ENCODE assay signal across 18 cellular contexts in the genomic region with DNA sequence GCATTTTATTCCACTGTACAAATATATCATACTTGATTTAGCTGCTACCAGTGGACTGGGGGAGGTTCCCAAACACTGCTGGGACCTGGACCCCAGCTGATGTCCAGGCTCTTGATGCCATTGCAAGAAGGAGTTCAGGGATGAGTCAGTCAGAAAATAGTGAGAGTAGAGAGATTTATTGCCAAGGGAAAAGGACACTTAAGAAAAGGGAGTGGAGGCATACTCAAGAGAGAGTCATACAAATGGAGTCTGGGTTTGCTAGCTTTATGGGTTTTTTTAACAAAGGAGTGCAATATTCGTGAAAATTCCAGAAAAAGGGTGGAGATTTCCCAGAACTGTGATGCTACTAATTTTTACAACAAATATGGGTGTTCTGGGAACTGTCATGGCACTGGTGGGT. TPM values are rescaled to one million over a fixed set of nuclear protein-coding genes. Genes with fewer than 3 reads are reported as not detected.
DNase-seq lines count a peak whose midpoint lies in the region; ATAC-seq, FAIRE-seq and TF ChIP-seq lines count a peak whose summit lies in the region.
"Had no signal": no experiment of that assay in that cellular context is flagged by ENCODE, and none has a peak within 500 bp of the region (broad histone marks: within the 10 kb centered on the region; RNA-seq: fewer than 3 reads in every experiment).

No MANE protein-coding gene starts in this region.

- FAIRE-seq in urothelium cell line (lab: Jason Lieb, UNC) (no peak), kidney (lab: Jason Lieb, UNC) (no peak)

- H3K4me1 Mint-ChIP-seq in WTC11: peaks cover 34% of the 10 kb centered on the region
- no peaks in the 10 kb centered on the region for H3K4me1 Mint-ChIP-seq in activated naive CD8-positive, alpha-beta T cell treated with anti-CD3 and anti-CD28 coated beads for 36 hours

- H3K27me3 Mint-ChIP-seq in WTC11 (ENCODE audit: low read depth): no peaks in the 10 kb centered on the region
- no peaks in the 10 kb centered on the region for H3K27me3 Mint-ChIP-seq in activated naive CD8-positive, alpha-beta T cell treated with anti-CD3 and anti-CD28 coated beads for 36 hours
- H3K27me3 Mint-ChIP-seq: CD4-positive, alpha-beta T cell had no signal

- H3K9ac ChIP-seq in kidney (ENCODE audit: low read length in 2 of 2): no peak overlapping the region

- no peaks in the 10 kb centered on the region for H3K9me3 Mint-ChIP-seq in WTC11
- H3K9me3 Mint-ChIP-seq in activated naive CD8-positive, alpha-beta T cell treated with anti-CD3 and anti-CD28 coated beads for 36 hours: no peaks in the 10 kb centered on the region

- TF ChIP-seq CTCF in WTC11 (IDR thresholded peaks at IDR 0.05) (no peak), foreskin keratinocyte (conservative IDR thresholded peaks at IDR 0.05) (no peak), kidney (IDR thresholded peaks at IDR 0.05; ENCODE audit: borderline replicate concordance, extremely low read depth, insufficient read depth) (no peak)

- H3K27ac ChIP-seq in foreskin keratinocyte (peak overlapping the region; percentile 89), kidney (ENCODE audit: low read depth in 2 of 2, low read length in 2 of 2) (no peak overlapping the region)
- H3K27ac ChIP-seq: testis had no signal

- no peak overlapping the region for H3K4me3 ChIP-seq in kidney (ENCODE audit: low read length in 2 of 2)
- H3K4me3 ChIP-seq: testis had no signal

- H3K27ac Mint-ChIP-seq in WTC11: peak overlapping the region; percentile 3; the same call in 1 of the 2 replicates
- no peak overlapping the region for H3K27ac Mint-ChIP-seq in activated naive CD8-positive, alpha-beta T cell treated with anti-CD3 and anti-CD28 coated beads for 36 hours
- H3K27ac Mint-ChIP-seq: CD4-positive, alpha-beta T cell had no signal

- H3K36me3 ChIP-seq in kidney (ENCODE audit: control insufficient read depth in 1 of 2, insufficient read depth in 2 of 2, low read length in 2 of 2): no peaks in the 10 kb centered on the region

- no peaks in the 10 kb centered on the region for H3K36me3 Mint-ChIP-seq in WTC11
- no peaks in the 10 kb centered on the region for H3K36me3 Mint-ChIP-seq in activated naive CD8-positive, alpha-beta T cell treated with anti-CD3 and anti-CD28 coated beads for 36 hours

- POLR2A ChIA-PET in WTC11 (lab: Charles Lee): no interaction called here

- H3K4me3 Mint-ChIP-seq in WTC11: no peak overlapping the region
- H3K4me3 Mint-ChIP-seq in activated naive CD8-positive, alpha-beta T cell treated with anti-CD3 and anti-CD28 coated beads for 36 hours: no peak overlapping the region
- H3K4me3 Mint-ChIP-seq: CD4-positive, alpha-beta T cell had no signal

- CTCF ChIA-PET in WTC11 (lab: Charles Lee): interaction anchor here (1.9 kb wide), 1 partner anchor 29 kb away, joined by 5 read pairs; no protein-coding TSS in a partner anchor

- H3K4me1 ChIP-seq in foreskin keratinocyte: peaks cover 8% of the 10 kb centered on the region
- H3K4me1 ChIP-seq in kidney (ENCODE audit: control insufficient read depth in 1 of 2, insufficient read depth in 1 of 2, low read depth in 1 of 2, low read length in 2 of 2): no peaks in the 10 kb centered on the region
- H3K4me1 ChIP-seq: testis had no signal

- no peak for ATAC-seq in WTC11
- peak; percentile 96 for ATAC-seq in foreskin keratinocyte
- no peak for ATAC-seq in HG03342 (IDR thresholded peaks at IDR 0.05; ENCODE audit: unreplicated experiment)

- DNase-seq in HCEC 1CT (peak; percentile 98), WTC11 (ENCODE audit: low spot score) (no peak), foreskin keratinocyte (peak; percentile 75 to 91), urothelium cell line (ENCODE audit: low spot score) (peak; percentile 35), kidney (no peak)
- no peak for DNase-seq in activated naive CD8-positive, alpha-beta T cell treated with anti-CD3 and anti-CD28 coated beads for 36 hours
- DNase-seq: activated CD4-positive, alpha-beta T cell treated with anti-CD3 and anti-CD28 coated beads for 48 hours; activated T-cell treated with anti-CD3 and anti-CD28 coated beads, Interleukin-2, amount 50 U/mL, for 48 hours; amniotic stem cell; CD4-positive, alpha-beta T cell; foreskin melanocyte; NCI-H2081; NCI-H526 treated with DMSO at 0.1 percent for 48 hours; RPMI8226; testis had no signal

- no peaks in the 10 kb centered on the region for H3K27me3 ChIP-seq in foreskin keratinocyte
- H3K27me3 ChIP-seq: testis had no signal

- intact Hi-C loops in kidney (cut with DNase I): no loop called here

- no peaks in the 10 kb centered on the region for H3K9me3 ChIP-seq in kidney (ENCODE audit: control insufficient read depth in 1 of 2, low read length in 2 of 2)
- H3K9me3 ChIP-seq: testis had no signal

TF ChIP-seq in WTC11, 78 proteins besides CTCF, POLR2A, EP300 and RAD21:
- no peak for TF ChIP-seq CREM (CRISPR knock-in tag; IDR thresholded peaks at IDR 0.05)
- TF ChIP-seq TCF7 (CRISPR knock-in tag; IDR thresholded peaks at IDR 0.05; ENCODE audit: low read depth): no peak
- TF ChIP-seq, protein P1, sequence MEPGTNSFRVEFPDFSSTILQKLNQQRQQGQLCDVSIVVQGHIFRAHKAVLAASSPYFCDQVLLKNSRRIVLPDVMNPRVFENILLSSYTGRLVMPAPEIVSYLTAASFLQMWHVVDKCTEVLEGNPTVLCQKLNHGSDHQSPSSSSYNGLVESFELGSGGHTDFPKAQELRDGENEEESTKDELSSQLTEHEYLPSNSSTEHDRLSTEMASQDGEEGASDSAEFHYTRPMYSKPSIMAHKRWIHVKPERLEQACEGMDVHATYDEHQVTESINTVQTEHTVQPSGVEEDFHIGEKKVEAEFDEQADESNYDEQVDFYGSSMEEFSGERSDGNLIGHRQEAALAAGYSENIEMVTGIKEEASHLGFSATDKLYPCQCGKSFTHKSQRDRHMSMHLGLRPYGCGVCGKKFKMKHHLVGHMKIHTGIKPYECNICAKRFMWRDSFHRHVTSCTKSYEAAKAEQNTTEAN (CRISPR knock-in tag; IDR thresholded peaks at IDR 0.05): no peak
- TF ChIP-seq, protein P2, sequence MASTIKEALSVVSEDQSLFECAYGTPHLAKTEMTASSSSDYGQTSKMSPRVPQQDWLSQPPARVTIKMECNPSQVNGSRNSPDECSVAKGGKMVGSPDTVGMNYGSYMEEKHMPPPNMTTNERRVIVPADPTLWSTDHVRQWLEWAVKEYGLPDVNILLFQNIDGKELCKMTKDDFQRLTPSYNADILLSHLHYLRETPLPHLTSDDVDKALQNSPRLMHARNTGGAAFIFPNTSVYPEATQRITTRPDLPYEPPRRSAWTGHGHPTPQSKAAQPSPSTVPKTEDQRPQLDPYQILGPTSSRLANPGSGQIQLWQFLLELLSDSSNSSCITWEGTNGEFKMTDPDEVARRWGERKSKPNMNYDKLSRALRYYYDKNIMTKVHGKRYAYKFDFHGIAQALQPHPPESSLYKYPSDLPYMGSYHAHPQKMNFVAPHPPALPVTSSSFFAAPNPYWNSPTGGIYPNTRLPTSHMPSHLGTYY (CRISPR knock-in tag; IDR thresholded peaks at IDR 0.05): no peak
- TF ChIP-seq ETV6 (CRISPR knock-in tag; IDR thresholded peaks at IDR 0.05): no peak
- no peak for TF ChIP-seq ELF4 (CRISPR knock-in tag; IDR thresholded peaks at IDR 0.05; ENCODE audit: low read depth)
- TF ChIP-seq, protein P3, sequence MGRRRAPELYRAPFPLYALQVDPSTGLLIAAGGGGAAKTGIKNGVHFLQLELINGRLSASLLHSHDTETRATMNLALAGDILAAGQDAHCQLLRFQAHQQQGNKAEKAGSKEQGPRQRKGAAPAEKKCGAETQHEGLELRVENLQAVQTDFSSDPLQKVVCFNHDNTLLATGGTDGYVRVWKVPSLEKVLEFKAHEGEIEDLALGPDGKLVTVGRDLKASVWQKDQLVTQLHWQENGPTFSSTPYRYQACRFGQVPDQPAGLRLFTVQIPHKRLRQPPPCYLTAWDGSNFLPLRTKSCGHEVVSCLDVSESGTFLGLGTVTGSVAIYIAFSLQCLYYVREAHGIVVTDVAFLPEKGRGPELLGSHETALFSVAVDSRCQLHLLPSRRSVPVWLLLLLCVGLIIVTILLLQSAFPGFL (CRISPR knock-in tag; IDR thresholded peaks at IDR 0.05; ENCODE audit: borderline replicate concordance): no peak
- TF ChIP-seq PRRX2 (CRISPR knock-in tag; IDR thresholded peaks at IDR 0.05): no peak
- TF ChIP-seq, protein P4, sequence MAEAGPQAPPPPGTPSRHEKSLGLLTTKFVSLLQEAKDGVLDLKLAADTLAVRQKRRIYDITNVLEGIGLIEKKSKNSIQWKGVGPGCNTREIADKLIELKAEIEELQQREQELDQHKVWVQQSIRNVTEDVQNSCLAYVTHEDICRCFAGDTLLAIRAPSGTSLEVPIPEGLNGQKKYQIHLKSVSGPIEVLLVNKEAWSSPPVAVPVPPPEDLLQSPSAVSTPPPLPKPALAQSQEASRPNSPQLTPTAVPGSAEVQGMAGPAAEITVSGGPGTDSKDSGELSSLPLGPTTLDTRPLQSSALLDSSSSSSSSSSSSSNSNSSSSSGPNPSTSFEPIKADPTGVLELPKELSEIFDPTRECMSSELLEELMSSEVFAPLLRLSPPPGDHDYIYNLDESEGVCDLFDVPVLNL (CRISPR knock-in tag; IDR thresholded peaks at IDR 0.05; ENCODE audit: borderline replicate concordance, low read depth): no peak
- no peak for TF ChIP-seq SOX15 (CRISPR knock-in tag; IDR thresholded peaks at IDR 0.05)
- TF ChIP-seq E2F1 (CRISPR knock-in tag; IDR thresholded peaks at IDR 0.05): no peak
- TF ChIP-seq ZMAT4 (CRISPR knock-in tag; IDR thresholded peaks at IDR 0.05): no peak

RNA-seq across cellular contexts. Expression of gene GPC6, which starts 36.1 kb away (rescaled TPM):
- total RNA-seq in WTC11 (2021): 19.5 to 24.3 TPM (median 24.2 TPM) in 3 replicates
- total RNA-seq in foreskin keratinocyte: 1.0 and 1.1 TPM in 2 replicates
- 0.13 and 0.23 TPM in 2 replicates for polyA plus RNA-seq in foreskin keratinocyte
- not detected for total RNA-seq in activated naive CD8-positive, alpha-beta T cell treated with anti-CD3 and anti-CD28 coated beads for 36 hours
- 15.5 TPM for total RNA-seq in kidney
- 6.2 TPM for polyA plus RNA-seq in kidney (ENCODE audit: insufficient read depth, low read depth, low replicate concordance)
- total RNA-seq: CD4-positive, alpha-beta T cell; HT-29; T-helper 2 cell treated with Interferon-gamma antibody and Interleukin-4, amounts not matched to agents 100 ng/mL and 5 ng/mL, for 36 hours had no signal

Comparison
In these comparisons a context has a peak if more than half of its experiments do, and no peak if none do; other contexts are left out.
1. DNase-seq: peak in HCEC 1CT (single experiment), foreskin keratinocyte (2 of 2) and urothelium cell line (single experiment); none in WTC11 (single experiment), activated naive CD8-positive, alpha-beta T cell treated with anti-CD3 and anti-CD28 coated beads for 36 hours (single experiment) and kidney (single experiment).